ENCODE assay signal across 1 cellular context in genomic region chr5:178180141-178180863, GRCh38.
A peak's percentile ranks its signal among the peaks of the same experiment; 100 is the strongest.
TF ChIP-seq lines count a peak whose summit lies in the region.

No MANE protein-coding gene starts in this region.

TF ChIP-seq in GM23338, 12 proteins besides CTCF, POLR2A, EP300 and RAD21 (continued from another document):
- TF ChIP-seq, protein P1, sequence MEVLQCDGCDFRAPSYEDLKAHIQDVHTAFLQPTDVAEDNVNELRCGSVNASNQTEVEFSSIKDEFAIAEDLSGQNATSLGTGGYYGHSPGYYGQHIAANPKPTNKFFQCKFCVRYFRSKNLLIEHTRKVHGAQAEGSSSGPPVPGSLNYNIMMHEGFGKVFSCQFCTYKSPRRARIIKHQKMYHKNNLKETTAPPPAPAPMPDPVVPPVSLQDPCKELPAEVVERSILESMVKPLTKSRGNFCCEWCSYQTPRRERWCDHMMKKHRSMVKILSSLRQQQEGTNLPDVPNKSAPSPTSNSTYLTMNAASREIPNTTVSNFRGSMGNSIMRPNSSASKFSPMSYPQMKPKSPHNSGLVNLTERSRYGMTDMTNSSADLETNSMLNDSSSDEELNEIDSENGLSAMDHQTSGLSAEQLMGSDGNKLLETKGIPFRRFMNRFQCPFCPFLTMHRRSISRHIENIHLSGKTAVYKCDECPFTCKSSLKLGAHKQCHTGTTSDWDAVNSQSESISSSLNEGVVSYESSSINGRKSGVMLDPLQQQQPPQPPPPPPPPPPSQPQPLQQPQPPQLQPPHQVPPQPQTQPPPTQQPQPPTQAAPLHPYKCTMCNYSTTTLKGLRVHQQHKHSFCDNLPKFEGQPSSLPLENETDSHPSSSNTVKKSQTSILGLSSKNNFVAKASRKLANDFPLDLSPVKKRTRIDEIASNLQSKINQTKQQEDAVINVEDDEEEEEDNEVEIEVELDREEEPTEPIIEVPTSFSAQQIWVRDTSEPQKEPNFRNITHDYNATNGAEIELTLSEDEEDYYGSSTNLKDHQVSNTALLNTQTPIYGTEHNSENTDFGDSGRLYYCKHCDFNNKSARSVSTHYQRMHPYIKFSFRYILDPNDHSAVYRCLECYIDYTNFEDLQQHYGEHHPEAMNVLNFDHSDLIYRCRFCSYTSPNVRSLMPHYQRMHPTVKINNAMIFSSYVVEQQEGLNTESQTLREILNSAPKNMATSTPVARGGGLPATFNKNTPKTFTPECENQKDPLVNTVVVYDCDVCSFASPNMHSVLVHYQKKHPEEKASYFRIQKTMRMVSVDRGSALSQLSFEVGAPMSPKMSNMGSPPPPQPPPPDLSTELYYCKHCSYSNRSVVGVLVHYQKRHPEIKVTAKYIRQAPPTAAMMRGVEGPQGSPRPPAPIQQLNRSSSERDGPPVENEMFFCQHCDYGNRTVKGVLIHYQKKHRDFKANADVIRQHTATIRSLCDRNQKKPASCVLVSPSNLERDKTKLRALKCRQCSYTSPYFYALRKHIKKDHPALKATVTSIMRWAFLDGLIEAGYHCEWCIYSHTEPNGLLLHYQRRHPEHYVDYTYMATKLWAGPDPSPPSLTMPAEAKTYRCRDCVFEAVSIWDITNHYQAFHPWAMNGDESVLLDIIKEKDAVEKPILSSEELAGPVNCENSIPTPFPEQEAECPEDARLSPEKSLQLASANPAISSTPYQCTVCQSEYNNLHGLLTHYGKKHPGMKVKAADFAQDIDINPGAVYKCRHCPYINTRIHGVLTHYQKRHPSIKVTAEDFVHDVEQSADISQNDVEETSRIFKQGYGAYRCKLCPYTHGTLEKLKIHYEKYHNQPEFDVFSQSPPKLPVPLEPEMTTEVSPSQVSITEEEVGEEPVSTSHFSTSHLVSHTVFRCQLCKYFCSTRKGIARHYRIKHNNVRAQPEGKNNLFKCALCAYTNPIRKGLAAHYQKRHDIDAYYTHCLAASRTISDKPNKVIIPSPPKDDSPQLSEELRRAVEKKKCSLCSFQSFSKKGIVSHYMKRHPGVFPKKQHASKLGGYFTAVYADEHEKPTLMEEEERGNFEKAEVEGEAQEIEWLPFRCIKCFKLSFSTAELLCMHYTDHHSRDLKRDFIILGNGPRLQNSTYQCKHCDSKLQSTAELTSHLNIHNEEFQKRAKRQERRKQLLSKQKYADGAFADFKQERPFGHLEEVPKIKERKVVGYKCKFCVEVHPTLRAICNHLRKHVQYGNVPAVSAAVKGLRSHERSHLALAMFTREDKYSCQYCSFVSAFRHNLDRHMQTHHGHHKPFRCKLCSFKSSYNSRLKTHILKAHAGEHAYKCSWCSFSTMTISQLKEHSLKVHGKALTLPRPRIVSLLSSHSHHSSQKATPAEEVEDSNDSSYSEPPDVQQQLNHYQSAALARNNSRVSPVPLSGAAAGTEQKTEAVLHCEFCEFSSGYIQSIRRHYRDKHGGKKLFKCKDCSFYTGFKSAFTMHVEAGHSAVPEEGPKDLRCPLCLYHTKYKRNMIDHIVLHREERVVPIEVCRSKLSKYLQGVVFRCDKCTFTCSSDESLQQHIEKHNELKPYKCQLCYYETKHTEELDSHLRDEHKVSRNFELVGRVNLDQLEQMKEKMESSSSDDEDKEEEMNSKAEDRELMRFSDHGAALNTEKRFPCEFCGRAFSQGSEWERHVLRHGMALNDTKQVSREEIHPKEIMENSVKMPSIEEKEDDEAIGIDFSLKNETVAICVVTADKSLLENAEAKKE (CRISPR knock-in tag; IDR thresholded peaks at IDR 0.05), result peak; percentile 17
- no peak for TF ChIP-seq EZH2phosphoT487 (IDR thresholded peaks at IDR 0.05; ENCODE audit: unreplicated experiment)
